15 cellular contexts compared by ENCODE assay signal in the genomic region with DNA sequence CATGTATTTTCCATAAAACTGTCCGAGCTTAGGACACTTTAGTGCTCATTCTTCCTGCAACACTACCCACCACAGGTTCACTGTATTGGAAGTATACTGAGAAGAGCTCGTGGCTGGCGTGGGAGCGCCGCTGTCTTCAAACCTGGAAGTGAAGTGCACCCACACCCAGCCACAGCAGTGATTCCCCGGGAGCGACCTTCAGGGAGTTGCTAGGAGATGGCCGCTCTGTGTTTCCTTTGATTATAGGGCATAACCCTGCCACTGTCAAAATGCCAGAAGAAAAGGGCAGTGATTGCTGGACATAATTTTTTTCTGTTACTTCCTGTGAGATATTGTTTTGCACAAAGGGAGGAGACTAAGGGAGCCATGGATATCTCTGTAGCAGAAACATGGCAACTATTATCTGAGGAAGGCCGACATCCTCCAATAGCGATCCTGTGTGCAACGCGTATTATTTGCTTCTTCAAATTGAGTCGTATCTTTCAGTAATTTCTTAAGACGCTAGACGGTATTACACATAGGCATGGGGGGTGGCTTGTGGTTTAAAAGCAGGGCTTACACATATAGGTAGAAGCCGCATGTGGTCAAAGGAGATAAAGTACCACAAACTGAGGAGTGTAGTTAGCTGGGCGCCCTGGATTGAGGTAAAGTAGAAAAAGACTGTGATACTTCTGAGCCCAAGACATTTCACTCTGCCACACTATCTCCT.
A peak's percentile ranks its signal among the peaks of the same experiment; 100 is the strongest.
DNase-seq lines count a peak whose midpoint lies in the region; ATAC-seq, FAIRE-seq and TF ChIP-seq lines count a peak whose summit lies in the region.
"Had no signal": no experiment of that assay in that cellular context is flagged by ENCODE, and none has a peak within 500 bp of the region (broad histone marks: within the 10 kb centered on the region; RNA-seq: fewer than 3 reads in every experiment).

No MANE protein-coding gene starts in this region.

- peaks cover 3% of the 10 kb centered on the region for H3K36me3 Mint-ChIP-seq in effector memory CD8-positive, alpha-beta T cell (ENCODE audit: insufficient read depth)

- no peaks in the 10 kb centered on the region for H3K9me1 ChIP-seq in endothelial cell of umbilical vein (replicated peaks; ENCODE audit: control insufficient read depth, extremely low read depth, insufficient read depth, low read length)

- peak overlapping the region; percentile 70 for H2AFZ ChIP-seq in endothelial cell of umbilical vein (ENCODE audit: low read depth, low read length)

- H3K27ac ChIP-seq in endothelial cell of umbilical vein (ENCODE audit: insufficient read depth, low read depth, low read length) (peak overlapping the region; percentile 35), right lobe of liver (peak overlapping the region; percentile 72 to 97 (median 95)), upper lobe of right lung (peak overlapping the region; percentile 72)
- H3K27ac ChIP-seq: brain microvascular endothelial cell, KMS-11 had no signal

- H3K4me2 ChIP-seq in endothelial cell of umbilical vein (ENCODE audit: insufficient read depth, low read length), result peak overlapping the region; percentile 21
- H3K4me2 ChIP-seq: KMS-11 had no signal

- peak overlapping the region; percentile 33 for H3K9ac ChIP-seq in endothelial cell of umbilical vein (replicated peaks; ENCODE audit: extremely low read depth, insufficient read depth, low read length)
- H3K9ac ChIP-seq: KMS-11 had no signal

- ATAC-seq in right lobe of liver, result peak in 2 of 4 donors; percentile 0 to 15
- peak; percentile 49 for ATAC-seq in upper lobe of right lung
- no peak for ATAC-seq in HG02642 (IDR thresholded peaks at IDR 0.05; ENCODE audit: poor library complexity, unreplicated experiment)
- no peak for ATAC-seq in effector memory CD8-positive, alpha-beta T cell (replicated peaks)
- ATAC-seq: HCT116, SK-N-SH treated with all-trans-retinoic acid at 6 μM for 48 hours had no signal

- H3K9me3 Mint-ChIP-seq in effector memory CD8-positive, alpha-beta T cell, result no peaks in the 10 kb centered on the region

- TF ChIP-seq POLR2A in endothelial cell of umbilical vein (IDR thresholded peaks at IDR 0.05; ENCODE audit: low read depth, low read length), result no peak
- TF ChIP-seq POLR2A in right lobe of liver (IDR thresholded peaks at IDR 0.05), result no peak

- POLR2A ChIA-PET in endothelial cell of umbilical vein (lab: Charles Lee), result no interaction called here

- WGBS in right lobe of liver (ENCODE audit: insufficient coverage, low coverage, low lambda C conversion rate, missing lambda C conversion rate), result 77% methylated on average over 16 of the region's 17 CpGs

- TF ChIP-seq CTCF in endothelial cell of umbilical vein (IDR thresholded peaks at IDR 0.05; ENCODE audit: extremely low read depth in 1 of 2, insufficient read depth in 1 of 2, low read depth in 1 of 2, low read length in 2 of 2) (no peak), right lobe of liver (IDR thresholded peaks at IDR 0.05) (no peak), upper lobe of right lung (IDR thresholded peaks at IDR 0.05) (no peak)

- DNase-seq in NCI-H2171 treated with DMSO at 0.1 percent for 48 hours (lab: John Stamatoyannopoulos, UW), result peak; percentile 29
- no peak for DNase-seq in NCI-H2171 (lab: John Stamatoyannopoulos, UW)
- DNase-seq in endothelial cell of umbilical vein (ENCODE audit: low read depth, low spot score), result peak; percentile 80
- no peak for DNase-seq in right lobe of liver
- no peak for DNase-seq in upper lobe of right lung
- DNase-seq in amniotic stem cell (lab: John Stamatoyannopoulos, UW), result no peak
- no peak for DNase-seq in effector memory CD8-positive, alpha-beta T cell
- DNase-seq: ACHN; activated naive CD4-positive, alpha-beta T cell; brain microvascular endothelial cell; NCI-H187 treated with DMSO at 0.1 percent for 48 hours had no signal

- peak; percentile 44 for FAIRE-seq in endothelial cell of umbilical vein (lab: Jason Lieb, UNC)

- H3K79me2 ChIP-seq in endothelial cell of umbilical vein (ENCODE audit: control insufficient read depth, insufficient read depth, low read length), result no peaks in the 10 kb centered on the region

- H3K27ac Mint-ChIP-seq in effector memory CD8-positive, alpha-beta T cell, result no peak overlapping the region

- H3K27me3 ChIP-seq in endothelial cell of umbilical vein (ENCODE audit: control insufficient read depth in 2 of 2, insufficient read depth in 2 of 2, low read length in 2 of 2) (no peaks in the 10 kb centered on the region), right lobe of liver (no peaks in the 10 kb centered on the region), upper lobe of right lung (no peaks in the 10 kb centered on the region)
- H3K27me3 ChIP-seq: brain microvascular endothelial cell had no signal

- CTCF ChIA-PET in endothelial cell of umbilical vein (lab: Charles Lee), result interaction anchor here (1.3 kb wide), 1 partner anchor 305 kb away, joined by 3 read pairs; no protein-coding TSS in a partner anchor

- H3K9me3 ChIP-seq in endothelial cell of umbilical vein (replicated peaks; ENCODE audit: control insufficient read depth, insufficient read depth, low read length) (no peaks in the 10 kb centered on the region), right lobe of liver (no peaks in the 10 kb centered on the region), upper lobe of right lung (no peaks in the 10 kb centered on the region)

- intact Hi-C loops in endothelial cell of umbilical vein (cut with micrococcal nuclease), result no loop called here
- intact Hi-C loops in right lobe of liver (cut with DNase I), result no loop called here
- intact Hi-C loops in upper lobe of right lung (cut with DNase I), result no loop called here

- H3K4me3 ChIP-seq in endothelial cell of umbilical vein (replicated peaks in 1 of 3; ENCODE audit: insufficient read depth in 1 of 3, low read depth in 1 of 3, low read length in 3 of 3) (no peak overlapping the region), right lobe of liver (no peak overlapping the region), upper lobe of right lung (no peak overlapping the region)

- H4K20me1 ChIP-seq in endothelial cell of umbilical vein (replicated peaks; ENCODE audit: control insufficient read depth, extremely low read depth, insufficient read depth, low read length), result no peaks in the 10 kb centered on the region

- BruUV-seq in endothelial cell of umbilical vein (replicated peaks; lab: Mats Ljungman, UMichigan), result no TSS peak

- H3K36me3 ChIP-seq in endothelial cell of umbilical vein (ENCODE audit: control insufficient read depth in 2 of 2, extremely low read depth in 1 of 2, insufficient read depth in 2 of 2, low read length in 2 of 2) (no peaks in the 10 kb centered on the region), right lobe of liver (no peaks in the 10 kb centered on the region), upper lobe of right lung (no peaks in the 10 kb centered on the region)
- H3K36me3 ChIP-seq: brain microvascular endothelial cell had no signal

- H3K4me1 ChIP-seq in endothelial cell of umbilical vein (ENCODE audit: control insufficient read depth, extremely low read depth, insufficient read depth, low read length) (peaks cover 31% of the 10 kb centered on the region), right lobe of liver (peaks cover 0 to 75% (median 18%) of the 10 kb centered on the region in 4 donors), upper lobe of right lung (peaks cover 15% of the 10 kb centered on the region)

- H3K4me1 Mint-ChIP-seq in effector memory CD8-positive, alpha-beta T cell (ENCODE audit: low read depth in 2 of 2), result no peaks in the 10 kb centered on the region

- dilution Hi-C loops in endothelial cell of umbilical vein (cut with MboI; ENCODE audit: extremely low pct_ligation_motif_present, low sequenced_read_pairs), result no loop called here

- H3K27me3 Mint-ChIP-seq in effector memory CD8-positive, alpha-beta T cell, result peaks cover 13 to 22% of the 10 kb centered on the region in 2 donors

- no peak overlapping the region for H3K4me3 Mint-ChIP-seq in effector memory CD8-positive, alpha-beta T cell

TF ChIP-seq in endothelial cell of umbilical vein, 7 proteins besides CTCF, POLR2A, EP300 and RAD21:
- TF ChIP-seq, protein P1, sequence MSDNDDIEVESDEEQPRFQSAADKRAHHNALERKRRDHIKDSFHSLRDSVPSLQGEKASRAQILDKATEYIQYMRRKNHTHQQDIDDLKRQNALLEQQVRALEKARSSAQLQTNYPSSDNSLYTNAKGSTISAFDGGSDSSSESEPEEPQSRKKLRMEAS (IDR thresholded peaks at IDR 0.05; ENCODE audit: insufficient read depth, insufficient read length), result no peak
- TF ChIP-seq JUN (IDR thresholded peaks at IDR 0.05; ENCODE audit: borderline replicate concordance, insufficient read depth, insufficient read length, low read depth) (no peak), EZH2 (IDR thresholded peaks at IDR 0.05; ENCODE audit: borderline replicate concordance, low read depth, low read length, severe bottlenecking) (no peak), MYC (IDR thresholded peaks at IDR 0.05; ENCODE audit: low read depth, low read length) (no peak), POLR2AphosphoS5 (IDR thresholded peaks at IDR 0.05; ENCODE audit: insufficient read depth, low read depth, low read length) (no peak), GATA2 (IDR thresholded peaks at IDR 0.05; ENCODE audit: insufficient read depth, insufficient read length, low read depth, low read length) (no peak), FOS (IDR thresholded peaks at IDR 0.05; ENCODE audit: borderline replicate concordance, insufficient read depth, low read length) (no peak)

Comparison
In these comparisons a context has a peak if more than half of its experiments do, and no peak if none do; other contexts are left out.
1. DNase-seq: peak in NCI-H2171 treated with DMSO at 0.1 percent for 48 hours (single experiment) and endothelial cell of umbilical vein (single experiment); none in NCI-H2171 (single experiment), right lobe of liver (0 of 3), upper lobe of right lung (single experiment), amniotic stem cell (single experiment) and effector memory CD8-positive, alpha-beta T cell (0 of 3).
2. H3K27ac ChIP-seq: peak in every context shown above with its lines; median percentile 95 in right lobe of liver; 72 in upper lobe of right lung; 35 in endothelial cell of umbilical vein.